ENCODE assay signal across 1 cellular context in the genomic region with DNA sequence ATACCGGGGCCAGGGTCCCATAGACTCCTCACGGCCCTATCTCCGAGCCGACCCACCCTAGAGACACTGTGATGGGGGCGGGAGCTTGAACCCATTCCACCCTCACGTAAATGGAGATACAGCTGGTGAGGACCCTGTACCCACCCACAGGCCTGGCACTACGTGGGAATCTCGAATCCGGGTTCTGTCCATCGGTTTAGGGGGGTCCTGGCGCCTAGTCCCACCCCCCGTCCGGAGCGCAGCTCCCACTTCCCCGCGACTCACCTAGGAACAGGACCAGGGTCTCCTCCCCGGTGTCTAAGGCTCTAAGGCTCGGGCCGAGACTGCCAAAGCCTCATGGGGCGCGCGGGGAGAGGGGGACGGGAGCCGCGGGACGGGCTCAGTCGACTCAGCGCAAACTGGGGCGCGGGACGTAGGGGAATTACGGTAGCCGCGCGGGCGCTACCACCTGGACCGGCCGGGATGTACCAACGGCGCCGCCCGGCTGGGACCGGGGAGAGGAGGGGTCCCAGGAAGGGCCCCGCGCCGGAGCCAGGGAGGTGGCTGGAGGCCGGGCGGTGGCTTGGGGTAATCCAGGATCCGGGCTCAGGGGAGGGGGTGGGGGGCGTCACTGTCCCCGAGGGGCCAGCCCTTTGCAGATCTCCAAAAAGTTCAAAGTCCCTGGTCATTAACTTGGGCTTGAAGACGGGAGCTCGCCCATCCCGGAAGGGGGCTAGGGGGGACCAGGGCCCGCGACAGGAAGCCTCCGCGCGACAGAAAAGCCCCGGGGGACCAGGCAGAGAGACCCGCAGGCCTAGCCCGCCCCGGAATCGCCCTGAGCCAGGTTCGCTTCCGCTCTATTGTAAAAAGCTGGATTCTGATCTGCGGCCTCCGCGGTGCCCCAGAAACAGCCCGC.
TF ChIP-seq lines count a peak whose summit lies in the region.

No MANE protein-coding gene starts in this region.

TF ChIP-seq in HepG2, 621 proteins besides CTCF, POLR2A, EP300 and RAD21 (continued from another document and continues in another):
- TF ChIP-seq, protein P1, sequence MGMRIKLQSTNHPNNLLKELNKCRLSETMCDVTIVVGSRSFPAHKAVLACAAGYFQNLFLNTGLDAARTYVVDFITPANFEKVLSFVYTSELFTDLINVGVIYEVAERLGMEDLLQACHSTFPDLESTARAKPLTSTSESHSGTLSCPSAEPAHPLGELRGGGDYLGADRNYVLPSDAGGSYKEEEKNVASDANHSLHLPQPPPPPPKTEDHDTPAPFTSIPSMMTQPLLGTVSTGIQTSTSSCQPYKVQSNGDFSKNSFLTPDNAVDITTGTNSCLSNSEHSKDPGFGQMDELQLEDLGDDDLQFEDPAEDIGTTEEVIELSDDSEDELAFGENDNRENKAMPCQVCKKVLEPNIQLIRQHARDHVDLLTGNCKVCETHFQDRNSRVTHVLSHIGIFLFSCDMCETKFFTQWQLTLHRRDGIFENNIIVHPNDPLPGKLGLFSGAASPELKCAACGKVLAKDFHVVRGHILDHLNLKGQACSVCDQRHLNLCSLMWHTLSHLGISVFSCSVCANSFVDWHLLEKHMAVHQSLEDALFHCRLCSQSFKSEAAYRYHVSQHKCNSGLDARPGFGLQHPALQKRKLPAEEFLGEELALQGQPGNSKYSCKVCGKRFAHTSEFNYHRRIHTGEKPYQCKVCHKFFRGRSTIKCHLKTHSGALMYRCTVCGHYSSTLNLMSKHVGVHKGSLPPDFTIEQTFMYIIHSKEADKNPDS (CRISPR knock-in tag; IDR thresholded peaks at IDR 0.05) = no peak
- TF ChIP-seq RFXAP (CRISPR knock-in tag; IDR thresholded peaks at IDR 0.05; ENCODE audit: borderline replicate concordance) (0 out of 2 replicates have a peak, but pooled peaks have one; percentile 34), ZNF569 (CRISPR knock-in tag; IDR thresholded peaks at IDR 0.05; ENCODE audit: borderline replicate concordance) (no peak), SETDB1 (CRISPR knock-in tag; IDR thresholded peaks at IDR 0.05; ENCODE audit: borderline replicate concordance) (no peak), SNRNP70 (IDR thresholded peaks at IDR 0.05; ENCODE audit: low read depth, low read length) (no peak), CREB1 (IDR thresholded peaks at IDR 0.05) (no peak), CREB1 (CRISPR knock-in tag; IDR thresholded peaks at IDR 0.05) (no peak), RFX1 (IDR thresholded peaks at IDR 0.05) (no peak), NFE2L2 (IDR thresholded peaks at IDR 0.05; ENCODE audit: low read length) (no peak; the same call in 1 of the 2 replicates), ATM (IDR thresholded peaks at IDR 0.05; ENCODE audit: borderline replicate concordance) (no peak), ZC3H13 (CRISPR knock-in tag; IDR thresholded peaks at IDR 0.05) (no peak), ZNF253 (CRISPR knock-in tag; IDR thresholded peaks at IDR 0.05; ENCODE audit: borderline replicate concordance) (no peak), ZNF75D (CRISPR knock-in tag; IDR thresholded peaks at IDR 0.05; ENCODE audit: borderline replicate concordance) (no peak), YY1 (IDR thresholded peaks at IDR 0.05; ENCODE audit: insufficient read depth, insufficient replicate concordance, low read depth, low read length) (peak; percentile 71), SRY (CRISPR knock-in tag; IDR thresholded peaks at IDR 0.05) (0 out of 2 replicates have a peak, but pooled peaks have one; percentile 51), BRCA1 (CRISPR knock-in tag; IDR thresholded peaks at IDR 0.05) (no peak), ZNF343 (CRISPR knock-in tag; IDR thresholded peaks at IDR 0.05) (0 out of 2 replicates have a peak, but pooled peaks have one; percentile 87), NR2F1 (CRISPR knock-in tag; IDR thresholded peaks at IDR 0.05) (no peak), ZNF530 (CRISPR knock-in tag; IDR thresholded peaks at IDR 0.05; ENCODE audit: low read depth) (no peak), ZMYM3 (CRISPR knock-in tag; IDR thresholded peaks at IDR 0.05) (peak; percentile 27; the same call in 1 of the 2 replicates), MYC (CRISPR knock-in tag; IDR thresholded peaks at IDR 0.05; ENCODE audit: borderline replicate concordance) (peak; percentile 56; the same call in 1 of the 2 replicates), SMAD9 (CRISPR knock-in tag; IDR thresholded peaks at IDR 0.05) (no peak), ZNF225 (CRISPR knock-in tag; IDR thresholded peaks at IDR 0.05) (no peak)
- TF ChIP-seq, protein P2, sequence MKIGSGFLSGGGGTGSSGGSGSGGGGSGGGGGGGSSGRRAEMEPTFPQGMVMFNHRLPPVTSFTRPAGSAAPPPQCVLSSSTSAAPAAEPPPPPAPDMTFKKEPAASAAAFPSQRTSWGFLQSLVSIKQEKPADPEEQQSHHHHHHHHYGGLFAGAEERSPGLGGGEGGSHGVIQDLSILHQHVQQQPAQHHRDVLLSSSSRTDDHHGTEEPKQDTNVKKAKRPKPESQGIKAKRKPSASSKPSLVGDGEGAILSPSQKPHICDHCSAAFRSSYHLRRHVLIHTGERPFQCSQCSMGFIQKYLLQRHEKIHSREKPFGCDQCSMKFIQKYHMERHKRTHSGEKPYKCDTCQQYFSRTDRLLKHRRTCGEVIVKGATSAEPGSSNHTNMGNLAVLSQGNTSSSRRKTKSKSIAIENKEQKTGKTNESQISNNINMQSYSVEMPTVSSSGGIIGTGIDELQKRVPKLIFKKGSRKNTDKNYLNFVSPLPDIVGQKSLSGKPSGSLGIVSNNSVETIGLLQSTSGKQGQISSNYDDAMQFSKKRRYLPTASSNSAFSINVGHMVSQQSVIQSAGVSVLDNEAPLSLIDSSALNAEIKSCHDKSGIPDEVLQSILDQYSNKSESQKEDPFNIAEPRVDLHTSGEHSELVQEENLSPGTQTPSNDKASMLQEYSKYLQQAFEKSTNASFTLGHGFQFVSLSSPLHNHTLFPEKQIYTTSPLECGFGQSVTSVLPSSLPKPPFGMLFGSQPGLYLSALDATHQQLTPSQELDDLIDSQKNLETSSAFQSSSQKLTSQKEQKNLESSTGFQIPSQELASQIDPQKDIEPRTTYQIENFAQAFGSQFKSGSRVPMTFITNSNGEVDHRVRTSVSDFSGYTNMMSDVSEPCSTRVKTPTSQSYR (CRISPR knock-in tag; IDR thresholded peaks at IDR 0.05; ENCODE audit: borderline replicate concordance) = no peak
- TF ChIP-seq, protein P3, sequence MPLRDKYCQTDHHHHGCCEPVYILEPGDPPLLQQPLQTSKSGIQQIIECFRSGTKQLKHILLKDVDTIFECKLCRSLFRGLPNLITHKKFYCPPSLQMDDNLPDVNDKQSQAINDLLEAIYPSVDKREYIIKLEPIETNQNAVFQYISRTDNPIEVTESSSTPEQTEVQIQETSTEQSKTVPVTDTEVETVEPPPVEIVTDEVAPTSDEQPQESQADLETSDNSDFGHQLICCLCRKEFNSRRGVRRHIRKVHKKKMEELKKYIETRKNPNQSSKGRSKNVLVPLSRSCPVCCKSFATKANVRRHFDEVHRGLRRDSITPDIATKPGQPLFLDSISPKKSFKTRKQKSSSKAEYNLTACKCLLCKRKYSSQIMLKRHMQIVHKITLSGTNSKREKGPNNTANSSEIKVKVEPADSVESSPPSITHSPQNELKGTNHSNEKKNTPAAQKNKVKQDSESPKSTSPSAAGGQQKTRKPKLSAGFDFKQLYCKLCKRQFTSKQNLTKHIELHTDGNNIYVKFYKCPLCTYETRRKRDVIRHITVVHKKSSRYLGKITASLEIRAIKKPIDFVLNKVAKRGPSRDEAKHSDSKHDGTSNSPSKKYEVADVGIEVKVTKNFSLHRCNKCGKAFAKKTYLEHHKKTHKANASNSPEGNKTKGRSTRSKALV (CRISPR knock-in tag; IDR thresholded peaks at IDR 0.05) = no peak
- TF ChIP-seq, protein P4, sequence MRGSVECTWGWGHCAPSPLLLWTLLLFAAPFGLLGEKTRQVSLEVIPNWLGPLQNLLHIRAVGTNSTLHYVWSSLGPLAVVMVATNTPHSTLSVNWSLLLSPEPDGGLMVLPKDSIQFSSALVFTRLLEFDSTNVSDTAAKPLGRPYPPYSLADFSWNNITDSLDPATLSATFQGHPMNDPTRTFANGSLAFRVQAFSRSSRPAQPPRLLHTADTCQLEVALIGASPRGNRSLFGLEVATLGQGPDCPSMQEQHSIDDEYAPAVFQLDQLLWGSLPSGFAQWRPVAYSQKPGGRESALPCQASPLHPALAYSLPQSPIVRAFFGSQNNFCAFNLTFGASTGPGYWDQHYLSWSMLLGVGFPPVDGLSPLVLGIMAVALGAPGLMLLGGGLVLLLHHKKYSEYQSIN (CRISPR knock-in tag; IDR thresholded peaks at IDR 0.05; ENCODE audit: borderline replicate concordance) = no peak
- TF ChIP-seq, protein P5, sequence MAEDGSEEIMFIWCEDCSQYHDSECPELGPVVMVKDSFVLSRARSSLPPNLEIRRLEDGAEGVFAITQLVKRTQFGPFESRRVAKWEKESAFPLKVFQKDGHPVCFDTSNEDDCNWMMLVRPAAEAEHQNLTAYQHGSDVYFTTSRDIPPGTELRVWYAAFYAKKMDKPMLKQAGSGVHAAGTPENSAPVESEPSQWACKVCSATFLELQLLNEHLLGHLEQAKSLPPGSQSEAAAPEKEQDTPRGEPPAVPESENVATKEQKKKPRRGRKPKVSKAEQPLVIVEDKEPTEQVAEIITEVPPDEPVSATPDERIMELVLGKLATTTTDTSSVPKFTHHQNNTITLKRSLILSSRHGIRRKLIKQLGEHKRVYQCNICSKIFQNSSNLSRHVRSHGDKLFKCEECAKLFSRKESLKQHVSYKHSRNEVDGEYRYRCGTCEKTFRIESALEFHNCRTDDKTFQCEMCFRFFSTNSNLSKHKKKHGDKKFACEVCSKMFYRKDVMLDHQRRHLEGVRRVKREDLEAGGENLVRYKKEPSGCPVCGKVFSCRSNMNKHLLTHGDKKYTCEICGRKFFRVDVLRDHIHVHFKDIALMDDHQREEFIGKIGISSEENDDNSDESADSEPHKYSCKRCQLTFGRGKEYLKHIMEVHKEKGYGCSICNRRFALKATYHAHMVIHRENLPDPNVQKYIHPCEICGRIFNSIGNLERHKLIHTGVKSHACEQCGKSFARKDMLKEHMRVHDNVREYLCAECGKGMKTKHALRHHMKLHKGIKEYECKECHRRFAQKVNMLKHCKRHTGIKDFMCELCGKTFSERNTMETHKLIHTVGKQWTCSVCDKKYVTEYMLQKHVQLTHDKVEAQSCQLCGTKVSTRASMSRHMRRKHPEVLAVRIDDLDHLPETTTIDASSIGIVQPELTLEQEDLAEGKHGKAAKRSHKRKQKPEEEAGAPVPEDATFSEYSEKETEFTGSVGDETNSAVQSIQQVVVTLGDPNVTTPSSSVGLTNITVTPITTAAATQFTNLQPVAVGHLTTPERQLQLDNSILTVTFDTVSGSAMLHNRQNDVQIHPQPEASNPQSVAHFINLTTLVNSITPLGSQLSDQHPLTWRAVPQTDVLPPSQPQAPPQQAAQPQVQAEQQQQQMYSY (CRISPR knock-in tag; IDR thresholded peaks at IDR 0.05) = no peak
- TF ChIP-seq, protein P6, sequence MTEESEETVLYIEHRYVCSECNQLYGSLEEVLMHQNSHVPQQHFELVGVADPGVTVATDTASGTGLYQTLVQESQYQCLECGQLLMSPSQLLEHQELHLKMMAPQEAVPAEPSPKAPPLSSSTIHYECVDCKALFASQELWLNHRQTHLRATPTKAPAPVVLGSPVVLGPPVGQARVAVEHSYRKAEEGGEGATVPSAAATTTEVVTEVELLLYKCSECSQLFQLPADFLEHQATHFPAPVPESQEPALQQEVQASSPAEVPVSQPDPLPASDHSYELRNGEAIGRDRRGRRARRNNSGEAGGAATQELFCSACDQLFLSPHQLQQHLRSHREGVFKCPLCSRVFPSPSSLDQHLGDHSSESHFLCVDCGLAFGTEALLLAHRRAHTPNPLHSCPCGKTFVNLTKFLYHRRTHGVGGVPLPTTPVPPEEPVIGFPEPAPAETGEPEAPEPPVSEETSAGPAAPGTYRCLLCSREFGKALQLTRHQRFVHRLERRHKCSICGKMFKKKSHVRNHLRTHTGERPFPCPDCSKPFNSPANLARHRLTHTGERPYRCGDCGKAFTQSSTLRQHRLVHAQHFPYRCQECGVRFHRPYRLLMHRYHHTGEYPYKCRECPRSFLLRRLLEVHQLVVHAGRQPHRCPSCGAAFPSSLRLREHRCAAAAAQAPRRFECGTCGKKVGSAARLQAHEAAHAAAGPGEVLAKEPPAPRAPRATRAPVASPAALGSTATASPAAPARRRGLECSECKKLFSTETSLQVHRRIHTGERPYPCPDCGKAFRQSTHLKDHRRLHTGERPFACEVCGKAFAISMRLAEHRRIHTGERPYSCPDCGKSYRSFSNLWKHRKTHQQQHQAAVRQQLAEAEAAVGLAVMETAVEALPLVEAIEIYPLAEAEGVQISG (CRISPR knock-in tag; IDR thresholded peaks at IDR 0.05) = peak; percentile 68
- TF ChIP-seq, protein P7, sequence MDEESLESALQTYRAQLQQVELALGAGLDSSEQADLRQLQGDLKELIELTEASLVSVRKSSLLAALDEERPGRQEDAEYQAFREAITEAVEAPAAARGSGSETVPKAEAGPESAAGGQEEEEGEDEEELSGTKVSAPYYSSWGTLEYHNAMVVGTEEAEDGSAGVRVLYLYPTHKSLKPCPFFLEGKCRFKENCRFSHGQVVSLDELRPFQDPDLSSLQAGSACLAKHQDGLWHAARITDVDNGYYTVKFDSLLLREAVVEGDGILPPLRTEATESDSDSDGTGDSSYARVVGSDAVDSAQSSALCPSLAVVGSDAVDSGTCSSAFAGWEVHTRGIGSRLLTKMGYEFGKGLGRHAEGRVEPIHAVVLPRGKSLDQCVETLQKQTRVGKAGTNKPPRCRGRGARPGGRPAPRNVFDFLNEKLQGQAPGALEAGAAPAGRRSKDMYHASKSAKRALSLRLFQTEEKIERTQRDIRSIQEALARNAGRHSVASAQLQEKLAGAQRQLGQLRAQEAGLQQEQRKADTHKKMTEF (CRISPR knock-in tag; IDR thresholded peaks at IDR 0.05) = peak; percentile 69; the same call in 1 of the 2 replicates
- TF ChIP-seq, protein P8, sequence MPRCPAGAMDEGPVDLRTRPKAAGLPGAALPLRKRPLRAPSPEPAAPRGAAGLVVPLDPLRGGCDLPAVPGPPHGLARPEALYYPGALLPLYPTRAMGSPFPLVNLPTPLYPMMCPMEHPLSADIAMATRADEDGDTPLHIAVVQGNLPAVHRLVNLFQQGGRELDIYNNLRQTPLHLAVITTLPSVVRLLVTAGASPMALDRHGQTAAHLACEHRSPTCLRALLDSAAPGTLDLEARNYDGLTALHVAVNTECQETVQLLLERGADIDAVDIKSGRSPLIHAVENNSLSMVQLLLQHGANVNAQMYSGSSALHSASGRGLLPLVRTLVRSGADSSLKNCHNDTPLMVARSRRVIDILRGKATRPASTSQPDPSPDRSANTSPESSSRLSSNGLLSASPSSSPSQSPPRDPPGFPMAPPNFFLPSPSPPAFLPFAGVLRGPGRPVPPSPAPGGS (CRISPR knock-in tag; IDR thresholded peaks at IDR 0.05) = no peak
